Comparison of ENCODE assay signal across 29 cellular contexts in genomic region chr18:28409811-28410210, GRCh38.
"Had no signal": no experiment of that assay in that cellular context is flagged by ENCODE, and none has a peak within 500 bp of the region (broad histone marks: within the 10 kb centered on the region; RNA-seq: fewer than 3 reads in every experiment).

No MANE protein-coding gene starts in this region.

- H3K36me3 Mint-ChIP-seq: mesothelial cell of epicardium; natural killer cell; neural progenitor cell; stimulated activated naive B cell treated with anti-CD40 and anti-IgM and Interleukin-4, amounts not matched to agents 10 μg/mL and 1 μg/mL and 100 μg/mL, for 72 hours had no signal

- H3K27ac ChIP-seq: left ventricle myocardium inferior, neural progenitor cell, neutrophil, ovary, right atrium auricular region, right lobe of liver, skin epidermis, stomach, testis, thyroid gland, transverse colon, upper lobe of left lung, vagina had no signal

- H2AFZ ChIP-seq: neural progenitor cell had no signal

- H3K4me3 ChIP-seq: left ventricle myocardium inferior, lung, neural progenitor cell, ovary, right atrium auricular region, right lobe of liver, skin epidermis, stomach, testis, thyroid gland, transverse colon, upper lobe of left lung, vagina had no signal

- H3K9me3 ChIP-seq: left ventricle myocardium inferior, neutrophil, ovary, right atrium auricular region, right lobe of liver, stomach, testis, thyroid gland, transverse colon, upper lobe of left lung, vagina had no signal

- DNase-seq: hippocampal formation; kidney glomerular epithelial cell; left colon; left ventricle myocardium inferior; mesendoderm; natural killer cell; nephron progenitor cell; occipital lobe; ovary; right lobe of liver; stimulated activated CD4-positive, alpha-beta T cell treated with anti-CD3 and anti-CD28 coated beads, Interleukin-12 subunit alpha, Interleukin-12 subunit beta, amount 100 ng/mL, for 4 hours; stimulated activated CD4-positive, alpha-beta T cell treated with anti-CD3 and anti-CD28 coated beads, Interleukin-15, amount 100 ng/mL, for 24 hours; stimulated activated CD4-positive, alpha-beta T cell treated with anti-CD3 and anti-CD28 coated beads, Interleukin-2, amount 100 ng/mL, for 24 hours; stimulated activated CD4-positive, alpha-beta T cell treated with anti-CD3 and anti-CD28 coated beads, Interleukin-4, amount 100 ng/mL, for 1 hour; stimulated activated naive B cell treated with anti-CD40 and anti-IgM and Interleukin-4, amounts not matched to agents 10 μg/mL and 1 μg/mL and 100 μg/mL, for 72 hours; stimulated activated naive CD8-positive, alpha-beta T cell treated with anti-CD3 and anti-CD28 coated beads, Interleukin-15, Interleukin-2, amounts not matched to agents 100 U/mL and 50 U/mL, for 24 hours; stomach; testis; thyroid gland; transverse colon; upper lobe of left lung had no signal

- H3K27ac Mint-ChIP-seq: mesothelial cell of epicardium; natural killer cell; nephron progenitor cell; neural progenitor cell; progenitor cell of endocrine pancreas; stimulated activated naive B cell treated with anti-CD40 and anti-IgM and Interleukin-4, amounts not matched to agents 10 μg/mL and 1 μg/mL and 100 μg/mL, for 72 hours had no signal

- H3K4me1 ChIP-seq: neural progenitor cell, right atrium auricular region, right lobe of liver, stomach, testis, thyroid gland, transverse colon, upper lobe of left lung, vagina had no signal

- H3K27me3 Mint-ChIP-seq: progenitor cell of endocrine pancreas; stimulated activated naive B cell treated with anti-CD40 and anti-IgM and Interleukin-4, amounts not matched to agents 10 μg/mL and 1 μg/mL and 100 μg/mL, for 72 hours had no signal

- ATAC-seq: left colon; natural killer cell; right lobe of liver; stimulated activated naive B cell treated with anti-CD40 and anti-IgM and Interleukin-4, amounts not matched to agents 10 μg/mL and 1 μg/mL and 100 μg/mL, for 72 hours; stimulated activated naive CD8-positive, alpha-beta T cell treated with anti-CD3 and anti-CD28 coated beads, Interleukin-15, Interleukin-2, amounts not matched to agents 100 U/mL and 50 U/mL, for 24 hours had no signal

- H3K4me1 Mint-ChIP-seq: mesothelial cell of epicardium; natural killer cell; stimulated activated naive B cell treated with anti-CD40 and anti-IgM and Interleukin-4, amounts not matched to agents 10 μg/mL and 1 μg/mL and 100 μg/mL, for 72 hours had no signal

- H3K36me3 ChIP-seq: left ventricle myocardium inferior, neural progenitor cell, neutrophil, ovary, right atrium auricular region, right lobe of liver, stomach, thyroid gland, transverse colon, upper lobe of left lung, vagina had no signal

- H3K4me2 ChIP-seq: neural progenitor cell had no signal

- H3K27me3 ChIP-seq: neural progenitor cell, neutrophil, ovary, right atrium auricular region, right lobe of liver, stomach, testis, thyroid gland, transverse colon, upper lobe of left lung, vagina had no signal

- H3K4me3 Mint-ChIP-seq: mesothelial cell of epicardium; natural killer cell; nephron progenitor cell; neural progenitor cell; stimulated activated naive B cell treated with anti-CD40 and anti-IgM and Interleukin-4, amounts not matched to agents 10 μg/mL and 1 μg/mL and 100 μg/mL, for 72 hours had no signal

- H3K9me3 Mint-ChIP-seq: mesothelial cell of epicardium, nephron progenitor cell, neural progenitor cell had no signal
